ENCODE assay signal across 8 cellular contexts in the genomic region with DNA sequence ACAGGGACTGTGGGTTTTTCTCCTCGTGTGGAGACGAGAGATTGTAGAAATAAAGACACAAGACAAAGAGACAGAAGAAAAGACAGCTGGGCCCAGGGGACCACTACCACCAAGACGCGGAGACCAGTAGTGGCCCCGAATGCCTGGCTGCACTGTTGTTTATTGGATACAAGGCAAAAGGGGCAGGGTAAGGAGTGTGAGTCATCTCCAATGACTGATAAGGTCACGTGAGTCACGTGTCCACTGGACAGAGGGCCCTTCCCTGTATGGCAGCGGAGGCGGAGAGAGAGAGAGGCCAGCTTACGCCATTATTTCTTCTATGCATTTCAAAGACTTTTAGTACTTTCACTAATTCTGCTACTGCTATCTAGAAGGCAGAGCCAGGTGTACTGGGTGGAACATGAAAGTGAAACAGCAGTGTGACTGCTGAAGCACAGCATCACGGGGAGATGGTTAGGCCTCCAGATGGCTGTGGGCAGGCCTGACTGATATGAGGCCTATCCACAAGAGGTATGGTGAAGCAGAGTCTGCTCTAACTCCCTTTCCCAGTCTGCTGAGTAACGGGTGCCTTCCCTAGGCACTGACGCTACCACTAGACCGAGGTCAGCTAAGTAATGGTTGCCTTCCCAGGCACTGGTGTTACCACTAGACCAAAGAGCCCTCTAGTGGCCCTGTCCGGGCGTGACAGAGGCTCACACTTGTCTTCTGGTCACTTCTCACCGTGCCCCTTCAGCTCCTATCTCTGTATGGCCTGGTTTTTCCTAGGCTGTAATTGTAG. TPM values are rescaled to one million over a fixed set of nuclear protein-coding genes. Genes with fewer than 3 reads are reported as not detected.
DNase-seq lines count a peak whose midpoint lies in the region; ATAC-seq and TF ChIP-seq lines count a peak whose summit lies in the region.
"Not testable (repeated sequence)": the region's sequence is repeated elsewhere in the genome, so short reads cannot be mapped to it uniquely, and the experiment has no call there.

No MANE protein-coding gene starts in this region.

- not testable (repeated sequence) for H4K20me1 ChIP-seq in HCT116 (ENCODE audit: insufficient read depth)
- peaks cover 11% of the 10 kb centered on the region for H4K20me1 ChIP-seq in neural progenitor cell (ENCODE audit: low read depth)

- TF ChIP-seq CTCF in GM12872 (IDR thresholded peaks at IDR 0.05; ENCODE audit: insufficient read depth, low read depth, low read length) (peak; percentile 80), HCT116 (IDR thresholded peaks at IDR 0.05 in 2 of 3, conservative IDR thresholded peaks at IDR 0.05 in 1 of 3; ENCODE audit: borderline replicate concordance in 1 of 3, insufficient read depth in 1 of 3, low read depth in 2 of 3, low read length in 2 of 3) (peak; percentile 56 to 75 (median 61)), fibroblast of pulmonary artery (IDR thresholded peaks at IDR 0.05; ENCODE audit: low read length, missing control alignments) (peak; percentile 63), neural progenitor cell (IDR thresholded peaks at IDR 0.05) (peak; percentile 79)

- peaks cover 54% of the 10 kb centered on the region for H3K4me1 Mint-ChIP-seq in activated T-helper 2 cell treated with anti-CD3 and anti-CD28 coated beads, Interferon-gamma antibody, Interleukin-2, Interleukin-4, amounts not matched to agents 10 μg/mL and 5 μg/mL and 100 μg/mL, durations not matched to agents 14 hours and 24 hours and 36 hours (ENCODE audit: low read depth)
- peaks cover 38% of the 10 kb centered on the region for H3K4me1 Mint-ChIP-seq in neural progenitor cell

- TF ChIP-seq RAD21 in HCT116 (IDR thresholded peaks at IDR 0.05; ENCODE audit: low read depth) = peak; percentile 73

- peaks cover 6 to 16% of the 10 kb centered on the region in 2 experiments; a peak in 1 of 4 replicates for H3K36me3 ChIP-seq in HCT116 (ENCODE audit: control insufficient read depth in 1 of 2, insufficient read depth in 2 of 2, low read length in 2 of 2)
- not testable (repeated sequence) for H3K36me3 ChIP-seq in neural progenitor cell

- H2AFZ ChIP-seq in HCT116 (ENCODE audit: low read depth, low read length, poor library complexity, severe bottlenecking); neural progenitor cell (replicated peaks): not testable (repeated sequence)

- not testable (repeated sequence) for H3K9me2 ChIP-seq in HCT116 (ENCODE audit: insufficient read depth)

- H3K79me2 ChIP-seq in HCT116 (ENCODE audit: insufficient read depth, low read length); neural progenitor cell (ENCODE audit: low read depth): not testable (repeated sequence)

- H3K9ac ChIP-seq in HCT116 (ENCODE audit: low read length); neural progenitor cell: not testable (repeated sequence)

- DNase-seq in HCT116 (ENCODE audit: low read depth, low spot score) = peak; percentile 28
- DNase-seq in LHCN-M2 (ENCODE audit: low read depth) = peak; percentile 52
- peak; percentile 79 for DNase-seq in activated T-helper 2 cell treated with anti-CD3 and anti-CD28 coated beads, Interferon-gamma antibody, Interleukin-2, Interleukin-4, amounts not matched to agents 10 μg/mL and 5 μg/mL and 100 μg/mL, durations not matched to agents 14 hours and 24 hours and 36 hours (ENCODE audit: low spot score)
- peak; percentile 53 for DNase-seq in fibroblast of pulmonary artery (ENCODE audit: low read depth)
- peak; percentile 86 for DNase-seq in neural progenitor cell (ENCODE audit: low spot score)

- not testable (repeated sequence) for TF ChIP-seq POLR2A in HCT116 (IDR thresholded peaks at IDR 0.05; ENCODE audit: borderline replicate concordance, extremely low read depth, insufficient read depth, insufficient read length)
- TF ChIP-seq POLR2A in Raji (IDR thresholded peaks at IDR 0.05; ENCODE audit: insufficient read depth, low read depth, low read length) = peak; percentile 36; the same call in 1 of the 2 replicates

- intact Hi-C loops in HCT116 (cut with micrococcal nuclease) = loop anchor here (1.0 to 2.0 kb wide), 2 partner anchors 164 to 176 kb away; no protein-coding TSS in a partner anchor
- intact Hi-C loops in activated T-helper 2 cell treated with anti-CD3 and anti-CD28 coated beads, Interferon-gamma antibody, Interleukin-2, Interleukin-4, amounts not matched to agents 10 μg/mL and 5 μg/mL and 100 μg/mL, durations not matched to agents 14 hours and 24 hours and 36 hours (cut with micrococcal nuclease) = loop anchor here (1.0 to 10.0 kb wide), 12 partner anchors 8 to 1334 kb away; a partner anchor contains a TSS

- H3F3A ChIP-seq in neural progenitor cell (ENCODE audit: low read depth) = not testable (repeated sequence)

- H3K27ac ChIP-seq in HCT116 (ENCODE audit: low read depth, low read length); neural progenitor cell: not testable (repeated sequence)
- peak overlapping the region; percentile 33 for H3K27ac ChIP-seq in temporal lobe (ENCODE audit: low read depth, low read length)

- H3K4me3 ChIP-seq in HCT116 (replicated peaks in 1 of 2; ENCODE audit: low read depth in 1 of 2, low read length in 2 of 2); fibroblast of pulmonary artery (replicated peaks; ENCODE audit: low read depth, low read length); neural progenitor cell: not testable (repeated sequence)

- peaks cover 46% of the 10 kb centered on the region for H3K36me3 Mint-ChIP-seq in activated T-helper 2 cell treated with anti-CD3 and anti-CD28 coated beads, Interferon-gamma antibody, Interleukin-2, Interleukin-4, amounts not matched to agents 10 μg/mL and 5 μg/mL and 100 μg/mL, durations not matched to agents 14 hours and 24 hours and 36 hours (ENCODE audit: low read depth)
- H3K36me3 Mint-ChIP-seq in neural progenitor cell = peaks cover 27% of the 10 kb centered on the region

- not testable (repeated sequence) for BruUV-seq in HCT116 (replicated peaks; lab: Mats Ljungman, UMichigan)

- peaks cover 0 to 12% of the 10 kb centered on the region in 2 experiments; a peak in 1 of 4 replicates for H3K4me1 ChIP-seq in HCT116 (ENCODE audit: control insufficient read depth in 1 of 2, insufficient read depth in 2 of 2, low read length in 2 of 2)
- H3K4me1 ChIP-seq in neural progenitor cell = not testable (repeated sequence)

- RAD21 ChIA-PET in HCT116 (lab: Charles Lee; ENCODE audit: low non-redundant PET in 1 of 2, low total read pairs in 2 of 2, uncharacterized antibody in 2 of 2, unreplicated experiment in 2 of 2) = interaction anchor here (1.0 to 1.7 kb wide), 3 partner anchors 164 to 176 kb away, joined by 3 to 6 read pairs (median 3); no protein-coding TSS in a partner anchor

- H3K4me3 Mint-ChIP-seq in activated T-helper 2 cell treated with anti-CD3 and anti-CD28 coated beads, Interferon-gamma antibody, Interleukin-2, Interleukin-4, amounts not matched to agents 10 μg/mL and 5 μg/mL and 100 μg/mL, durations not matched to agents 14 hours and 24 hours and 36 hours (ENCODE audit: low read depth) = peak overlapping the region; percentile 73
- H3K4me3 Mint-ChIP-seq in neural progenitor cell = not testable (repeated sequence)

- not testable (repeated sequence) for H3K9me3 Mint-ChIP-seq in activated T-helper 2 cell treated with anti-CD3 and anti-CD28 coated beads, Interferon-gamma antibody, Interleukin-2, Interleukin-4, amounts not matched to agents 10 μg/mL and 5 μg/mL and 100 μg/mL, durations not matched to agents 14 hours and 24 hours and 36 hours; neural progenitor cell

- H3K27me3 ChIP-seq in HCT116 (ENCODE audit: insufficient read depth, low read length); neural progenitor cell: not testable (repeated sequence)

- ATAC-seq in HCT116 = peak; percentile 73

- H3K4me2 ChIP-seq in HCT116 (ENCODE audit: low read length) = peak overlapping the region; percentile 28
- not testable (repeated sequence) for H3K4me2 ChIP-seq in neural progenitor cell

- H3K27me3 Mint-ChIP-seq in activated T-helper 2 cell treated with anti-CD3 and anti-CD28 coated beads, Interferon-gamma antibody, Interleukin-2, Interleukin-4, amounts not matched to agents 10 μg/mL and 5 μg/mL and 100 μg/mL, durations not matched to agents 14 hours and 24 hours and 36 hours (ENCODE audit: low read depth) = not testable (repeated sequence)
- peaks cover 14% of the 10 kb centered on the region for H3K27me3 Mint-ChIP-seq in neural progenitor cell (ENCODE audit: insufficient read depth, low read depth)

- POLR2A ChIA-PET in HCT116 (lab: Charles Lee) = not testable (repeated sequence)

- H3K9me3 ChIP-seq in HCT116 (ENCODE audit: control insufficient read depth in 1 of 2, insufficient read depth in 1 of 2, low read depth in 1 of 2, low read length in 2 of 2); neural progenitor cell (ENCODE audit: low read depth): not testable (repeated sequence)

- H3K27ac Mint-ChIP-seq in activated T-helper 2 cell treated with anti-CD3 and anti-CD28 coated beads, Interferon-gamma antibody, Interleukin-2, Interleukin-4, amounts not matched to agents 10 μg/mL and 5 μg/mL and 100 μg/mL, durations not matched to agents 14 hours and 24 hours and 36 hours = peak overlapping the region; percentile 86
- H3K27ac Mint-ChIP-seq in neural progenitor cell = peak overlapping the region; percentile 53

- CTCF ChIA-PET in HCT116 (lab: Charles Lee) = interaction anchor here (0.6 to 2.9 kb wide), 6 partner anchors 10 to 494 kb away, joined by 3 to 21 read pairs (median 4); no protein-coding TSS in a partner anchor

TF ChIP-seq in HCT116, 20 proteins besides CTCF, POLR2A, EP300 and RAD21:
- TF ChIP-seq YY1 (IDR thresholded peaks at IDR 0.05; ENCODE audit: extremely low read depth, insufficient replicate concordance, low read depth, low read length) = peak; percentile 9

RNA-seq across cellular contexts. Expression of a gene that starts 5.3 kb away (rescaled TPM):
- total RNA-seq in HCT116 (2021; ENCODE audit: unreplicated experiment) (32.8 TPM), LHCN-M2 (2014; rRNA removed) (15.1 and 16.2 TPM in 2 replicates), neural progenitor cell (ENCODE audit: low replicate concordance) (28.9 and 37.2 TPM in 2 replicates), temporal lobe (17.7 TPM)
- 27.8 and 34.2 TPM in 2 replicates for polyA plus RNA-seq in HCT116 (2012)
- polyA plus RNA-seq in LHCN-M2 (2012) = 10.1 TPM
- total RNA-seq in activated T-helper 2 cell treated with anti-CD3 and anti-CD28 coated beads, Interferon-gamma antibody, Interleukin-2, Interleukin-4, amounts not matched to agents 10 μg/mL and 5 μg/mL and 100 μg/mL, durations not matched to agents 14 hours and 24 hours and 36 hours = 53.4 and 56.2 TPM in 2 replicates

RNA-seq across cellular contexts. Expression of a gene that starts 48.1 kb away (rescaled TPM):
- total RNA-seq in HCT116 (2021; ENCODE audit: unreplicated experiment) (15.8 TPM), LHCN-M2 (2014; rRNA removed) (24.2 and 24.7 TPM in 2 replicates), neural progenitor cell (ENCODE audit: low replicate concordance) (49.3 and 78.0 TPM in 2 replicates), temporal lobe (26.8 TPM)
- 5.9 and 8.4 TPM in 2 replicates for polyA plus RNA-seq in HCT116 (2012)
- 8.6 TPM for polyA plus RNA-seq in LHCN-M2 (2012)
- 15.9 and 18.1 TPM in 2 replicates for total RNA-seq in activated T-helper 2 cell treated with anti-CD3 and anti-CD28 coated beads, Interferon-gamma antibody, Interleukin-2, Interleukin-4, amounts not matched to agents 10 μg/mL and 5 μg/mL and 100 μg/mL, durations not matched to agents 14 hours and 24 hours and 36 hours

Comparison
In these comparisons a context has a peak if more than half of its experiments do, and no peak if none do; other contexts are left out.
1. DNase-seq: peak in every context shown above with its lines; median percentile 86 in neural progenitor cell; 79 in activated T-helper 2 cell treated with anti-CD3 and anti-CD28 coated beads, Interferon-gamma antibody, Interleukin-2, Interleukin-4, amounts not matched to agents 10 μg/mL and 5 μg/mL and 100 μg/mL, durations not matched to agents 14 hours and 24 hours and 36 hours; 53 in fibroblast of pulmonary artery; 52 in LHCN-M2; 28 in HCT116.